Comparison of ENCODE assay signal across 8 cellular contexts in genomic region chr13:94548382-94549240, GRCh38. TPM values are rescaled to one million over a fixed set of nuclear protein-coding genes. Genes with fewer than 3 reads are reported as not detected.
A peak's percentile ranks its signal among the peaks of the same experiment; 100 is the strongest.
DNase-seq lines count a peak whose midpoint lies in the region; ATAC-seq and TF ChIP-seq lines count a peak whose summit lies in the region.

No MANE protein-coding gene starts in this region.

- peak overlapping the region; percentile 89 for H3K27ac ChIP-seq in BLaER1

- no peaks in the 10 kb centered on the region for H3K9me3 Mint-ChIP-seq in osteocyte (ENCODE audit: unreplicated experiment)

- H3K4me3 Mint-ChIP-seq in osteocyte (ENCODE audit: unreplicated experiment) = peak overlapping the region; percentile 93

- H3K27me3 ChIP-seq in BLaER1 = no peaks in the 10 kb centered on the region

- H4K20me1 ChIP-seq in BLaER1 = no peaks in the 10 kb centered on the region

- H3K4me2 ChIP-seq in BLaER1 = peak overlapping the region; percentile 79

- peaks cover 15% of the 10 kb centered on the region for H3K4me1 ChIP-seq in BLaER1

- H3K36me3 ChIP-seq in BLaER1 = no peaks in the 10 kb centered on the region

- ATAC-seq in GM18861 (IDR thresholded peaks at IDR 0.05; ENCODE audit: unreplicated experiment) (peak; percentile 46), HG03060 (IDR thresholded peaks at IDR 0.05; ENCODE audit: low read depth, unreplicated experiment) (peak; percentile 34)

- H3K9me3 ChIP-seq in BLaER1 = no peaks in the 10 kb centered on the region

- peak overlapping the region; percentile 76 for H3K4me3 ChIP-seq in BLaER1

- DNase-seq in NCI-H524 (lab: John Stamatoyannopoulos, UW) (peak; percentile 72 to 79), head of caudate nucleus (peak in 40 of 42 donors; percentile 5 to 75 (median 54)), osteocyte (ENCODE audit: extremely low spot score, unreplicated experiment) (no peak), ecto neural progenitor cell (ENCODE audit: low spot score) (no peak)
- DNase-seq in activated gamma-delta T cell treated with anti-CD3 and anti-CD28 coated beads, Interleukin-2, amount 50 U/mL, for 16 hours (ENCODE audit: low read depth) = peak; percentile 30

- peak; percentile 28 for TF ChIP-seq CTCF in osteocyte (IDR thresholded peaks at IDR 0.05)

- peak overlapping the region; percentile 85 for H3K9ac ChIP-seq in BLaER1

- no peaks in the 10 kb centered on the region for H3K36me3 Mint-ChIP-seq in osteocyte (ENCODE audit: unreplicated experiment)

- H3K27me3 Mint-ChIP-seq in osteocyte (ENCODE audit: unreplicated experiment) = no peaks in the 10 kb centered on the region

- peak overlapping the region; percentile 96 for H3K27ac Mint-ChIP-seq in osteocyte (ENCODE audit: unreplicated experiment)

- intact Hi-C loops in head of caudate nucleus (cut with DNase I) = no loop called here

- peaks cover 20% of the 10 kb centered on the region for H3K4me1 Mint-ChIP-seq in osteocyte (ENCODE audit: unreplicated experiment)

RNA-seq across cellular contexts. Expression of gene TGDS, which starts 47.3 kb away (rescaled TPM):
- total RNA-seq in osteocyte = 7.2 and 8.2 TPM in 2 replicates

RNA-seq across cellular contexts. Expression of gene GPR180, which starts 53.0 kb away (rescaled TPM):
- 6.5 and 6.7 TPM in 2 replicates for total RNA-seq in osteocyte

Comparison
In these comparisons a context has a peak if more than half of its experiments do, and no peak if none do; other contexts are left out.
1. DNase-seq: peak in NCI-H524 (2 of 2), activated gamma-delta T cell treated with anti-CD3 and anti-CD28 coated beads, Interleukin-2, amount 50 U/mL, for 16 hours (single experiment) and head of caudate nucleus (40 of 42); none in osteocyte (single experiment) and ecto neural progenitor cell (single experiment).